In the genomic region with DNA sequence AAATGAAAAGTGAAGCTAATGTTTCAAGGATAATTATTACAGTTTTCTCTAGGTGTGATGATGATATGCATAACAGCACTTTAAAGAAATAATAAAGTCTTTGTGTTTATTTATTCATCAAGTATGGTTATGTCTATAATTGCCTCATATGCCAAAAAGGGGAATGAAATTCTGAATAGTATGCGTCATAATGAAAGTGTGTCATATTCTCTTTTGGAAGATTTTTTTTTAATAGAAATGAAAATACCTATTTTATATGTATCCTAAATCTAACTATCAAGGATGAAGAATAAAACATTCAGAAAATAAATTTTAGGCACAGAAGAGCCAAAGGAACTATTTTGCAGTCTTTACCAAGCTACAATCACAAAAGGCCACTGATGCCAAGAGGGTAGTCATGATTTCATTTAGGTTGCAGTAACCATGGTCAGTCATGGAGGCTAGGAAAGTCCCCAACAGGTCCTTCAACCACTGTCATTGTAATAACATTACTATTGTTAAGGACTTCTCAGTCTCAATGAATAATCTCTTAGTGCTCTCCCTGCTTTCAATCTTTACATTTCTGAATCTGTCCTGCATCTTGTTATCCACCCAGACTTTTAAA, we compare ENCODE assay signal across 24 cellular contexts.
A peak's percentile ranks its signal among the peaks of the same experiment; 100 is the strongest.
DNase-seq lines count a peak whose midpoint lies in the region; ATAC-seq, FAIRE-seq and TF ChIP-seq lines count a peak whose summit lies in the region.
"Had no signal": no experiment of that assay in that cellular context is flagged by ENCODE, and none has a peak within 500 bp of the region (broad histone marks: within the 10 kb centered on the region; RNA-seq: fewer than 3 reads in every experiment).

No MANE protein-coding gene starts in this region.

- no TSS peak for BruUV-seq in GM12878 (replicated peaks; lab: Mats Ljungman, UMichigan)

- intact Hi-C loops in GM12878 (cut with micrococcal nuclease; ENCODE audit: unreplicated experiment): no loop called here

- no peak overlapping the region for H3K4me3 ChIP-seq in GM12878
- H3K4me3 ChIP-seq: A549; BLaER1 treated with 17β-estradiol and CSF1 and Interleukin-3, amounts not matched to agents 10 nM and 100 nM; GM23338 had no signal

- H3K27ac ChIP-seq in GM12878 (ENCODE audit: control insufficient read depth, insufficient read depth): no peak overlapping the region
- H3K27ac ChIP-seq: A549; BLaER1 treated with 17β-estradiol and CSF1 and Interleukin-3, amounts not matched to agents 10 nM and 100 nM had no signal

- H4K20me1 ChIP-seq in GM12878 (ENCODE audit: control insufficient read depth, insufficient read depth): no peaks in the 10 kb centered on the region
- H4K20me1 ChIP-seq: BLaER1 treated with 17β-estradiol and CSF1 and Interleukin-3, amounts not matched to agents 10 nM and 100 nM had no signal

- H2AFZ ChIP-seq in GM12878 (ENCODE audit: control insufficient read depth, low read depth, low read length): no peak overlapping the region
- H2AFZ ChIP-seq: GM23338 had no signal

- TF ChIP-seq EP300 in GM12878 (IDR thresholded peaks at IDR 0.05; ENCODE audit: borderline replicate concordance in 1 of 2, control insufficient read depth in 1 of 2, low read depth in 2 of 2, low read length in 2 of 2): no peak; a peak in 1 of 4 replicates

- RAD21 ChIA-PET in GM12878 (lab: Charles Lee; ENCODE audit: unreplicated experiment): no interaction called here

- no peaks in the 10 kb centered on the region for H3K79me2 ChIP-seq in GM12878 (ENCODE audit: control insufficient read depth, insufficient read depth, low read length)

- H3K9me3 ChIP-seq in GM12878 (replicated peaks; ENCODE audit: control insufficient read depth, insufficient read depth, low read length): no peaks in the 10 kb centered on the region
- H3K9me3 ChIP-seq: BE2C had no signal

- SMC1A ChIA-PET in GM12878 (lab: Charles Lee; ENCODE audit: uncharacterized antibody, unreplicated experiment): interaction anchor here (1.3 kb wide), 1 partner anchor 9 kb away, joined by 3 read pairs; no protein-coding TSS in a partner anchor

- H3K4me2 ChIP-seq in GM12878 (ENCODE audit: control insufficient read depth, insufficient read depth): no peak overlapping the region
- H3K4me2 ChIP-seq: A549; BLaER1 treated with 17β-estradiol and CSF1 and Interleukin-3, amounts not matched to agents 10 nM and 100 nM; GM23338 had no signal

- no peak for TF ChIP-seq POLR2A in GM12878 (IDR thresholded peaks at IDR 0.05; ENCODE audit: low read depth, low read length)

- WGBS in GM12878 (ENCODE audit: insufficient coverage, insufficient replicate concordance, low lambda C conversion rate, missing lambda C conversion rate): 27% methylated on average over 1 of the region's 1 CpG

- TF ChIP-seq CTCF in GM12878 (IDR thresholded peaks at IDR 0.05 in 2 of 3, conservative IDR thresholded peaks at IDR 0.05 in 1 of 3; ENCODE audit: control insufficient read depth in 2 of 3, extremely low read depth in 1 of 3, insufficient read depth in 1 of 3, low read depth in 3 of 3, low read length in 3 of 3): no peak

- TF ChIP-seq RAD21 in GM12878 (IDR thresholded peaks at IDR 0.05; ENCODE audit: insufficient read depth, low read depth, low read length): no peak

- no peak for FAIRE-seq in GM12878 (lab: Jason Lieb, UNC)
- FAIRE-seq: A549, D721Med, GM12891, GM18507 had no signal

- H3K36me3 ChIP-seq in GM12878 (ENCODE audit: control insufficient read depth in 2 of 2, insufficient read depth in 2 of 2, low read length in 1 of 2): no peaks in the 10 kb centered on the region
- H3K36me3 ChIP-seq: BE2C; BLaER1 treated with 17β-estradiol and CSF1 and Interleukin-3, amounts not matched to agents 10 nM and 100 nM had no signal

- no peak for DNase-seq in GM12878 (ENCODE audit: low read depth, low spot score)
- DNase-seq in activated CD4-positive, alpha-beta T cell treated with anti-CD3 and anti-CD28 coated beads for 4 hours: no peak
- DNase-seq: 8988T; ACHN; AML-193; BE2C; CD4-positive, alpha-beta T cell; CD8-positive, alpha-beta memory T cell; DMS 273 treated with DMSO at 0.1 percent for 48 hours; DMS79; EL; GDM1; H9 had no signal

- in situ Hi-C loops in GM12878 (cut with MboI): no loop called here

- no peaks in the 10 kb centered on the region for H3K27me3 ChIP-seq in GM12878 (replicated peaks in 1 of 2; ENCODE audit: control insufficient read depth in 2 of 2, insufficient read depth in 2 of 2, low read length in 1 of 2)
- H3K27me3 ChIP-seq: BE2C; BLaER1 treated with 17β-estradiol and CSF1 and Interleukin-3, amounts not matched to agents 10 nM and 100 nM had no signal

- no peak overlapping the region for H3K9ac ChIP-seq in GM12878 (ENCODE audit: control insufficient read depth, insufficient read depth, low read length)
- H3K9ac ChIP-seq: BLaER1 treated with 17β-estradiol and CSF1 and Interleukin-3, amounts not matched to agents 10 nM and 100 nM had no signal

- ATAC-seq in GM18868 (IDR thresholded peaks at IDR 0.05; ENCODE audit: unreplicated experiment) (peak; percentile 70), HG03432 (IDR thresholded peaks at IDR 0.05; ENCODE audit: unreplicated experiment) (peak; percentile 56), GM12878 (peak; percentile 79), HG03342 (IDR thresholded peaks at IDR 0.05; ENCODE audit: unreplicated experiment) (no peak), GM18870 (IDR thresholded peaks at IDR 0.05; ENCODE audit: unreplicated experiment) (no peak)
- ATAC-seq: A549, GM23338, HCT116 had no signal

- H3K4me1 ChIP-seq in GM12878 (ENCODE audit: control insufficient read depth, insufficient read depth, low read length): no peaks in the 10 kb centered on the region
- H3K4me1 ChIP-seq: A549, BE2C had no signal

- CTCF ChIA-PET in GM12878 (lab: Yijun Ruan, JAX): no interaction called here

- POLR2A ChIA-PET in GM12878 (lab: Charles Lee): no interaction called here

TF ChIP-seq in GM12878, 131 proteins besides CTCF, POLR2A, EP300 and RAD21 (continues in another document):
- TF ChIP-seq KAT2A (conservative IDR thresholded peaks at IDR 0.05; ENCODE audit: control insufficient read depth, low read depth, low read length) (no peak), JUNB (IDR thresholded peaks at IDR 0.05) (peak; percentile 44), BACH1 (IDR thresholded peaks at IDR 0.05; ENCODE audit: borderline replicate concordance) (no peak), ATF7 (IDR thresholded peaks at IDR 0.05; ENCODE audit: low read depth) (peak; percentile 47; the same call in 1 of the 2 replicates), NFIC (IDR thresholded peaks at IDR 0.05; ENCODE audit: low read depth, low read length) (peak; percentile 19; the same call in 1 of the 2 replicates), SP1 (IDR thresholded peaks at IDR 0.05; ENCODE audit: low read depth, low read length) (no peak), TCF12 (IDR thresholded peaks at IDR 0.05; ENCODE audit: low read depth, low read length) (no peak), SIX5 (IDR thresholded peaks at IDR 0.05; ENCODE audit: low read depth, low read length, severe bottlenecking) (no peak), BMI1 (IDR thresholded peaks at IDR 0.05; ENCODE audit: borderline replicate concordance) (peak; percentile 55; the same call in 1 of the 2 replicates), NR2C2 (IDR thresholded peaks at IDR 0.05; ENCODE audit: borderline replicate concordance, control insufficient read depth, insufficient read length, low read depth) (no peak), POLR2AphosphoS2 (IDR thresholded peaks at IDR 0.05; ENCODE audit: low read depth, low read length) (no peak), ZNF622 (IDR thresholded peaks at IDR 0.05) (no peak), EGR1 (IDR thresholded peaks at IDR 0.05; ENCODE audit: borderline replicate concordance in 1 of 2, low read depth in 2 of 2, low read length in 2 of 2) (no peak), ZNF384 (IDR thresholded peaks at IDR 0.05; ENCODE audit: borderline replicate concordance, low read depth, low read length) (no peak)
- TF ChIP-seq, protein P1, sequence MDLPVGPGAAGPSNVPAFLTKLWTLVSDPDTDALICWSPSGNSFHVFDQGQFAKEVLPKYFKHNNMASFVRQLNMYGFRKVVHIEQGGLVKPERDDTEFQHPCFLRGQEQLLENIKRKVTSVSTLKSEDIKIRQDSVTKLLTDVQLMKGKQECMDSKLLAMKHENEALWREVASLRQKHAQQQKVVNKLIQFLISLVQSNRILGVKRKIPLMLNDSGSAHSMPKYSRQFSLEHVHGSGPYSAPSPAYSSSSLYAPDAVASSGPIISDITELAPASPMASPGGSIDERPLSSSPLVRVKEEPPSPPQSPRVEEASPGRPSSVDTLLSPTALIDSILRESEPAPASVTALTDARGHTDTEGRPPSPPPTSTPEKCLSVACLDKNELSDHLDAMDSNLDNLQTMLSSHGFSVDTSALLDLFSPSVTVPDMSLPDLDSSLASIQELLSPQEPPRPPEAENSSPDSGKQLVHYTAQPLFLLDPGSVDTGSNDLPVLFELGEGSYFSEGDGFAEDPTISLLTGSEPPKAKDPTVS (IDR thresholded peaks at IDR 0.05; ENCODE audit: low read depth, low read length): no peak
- TF ChIP-seq, protein P2, sequence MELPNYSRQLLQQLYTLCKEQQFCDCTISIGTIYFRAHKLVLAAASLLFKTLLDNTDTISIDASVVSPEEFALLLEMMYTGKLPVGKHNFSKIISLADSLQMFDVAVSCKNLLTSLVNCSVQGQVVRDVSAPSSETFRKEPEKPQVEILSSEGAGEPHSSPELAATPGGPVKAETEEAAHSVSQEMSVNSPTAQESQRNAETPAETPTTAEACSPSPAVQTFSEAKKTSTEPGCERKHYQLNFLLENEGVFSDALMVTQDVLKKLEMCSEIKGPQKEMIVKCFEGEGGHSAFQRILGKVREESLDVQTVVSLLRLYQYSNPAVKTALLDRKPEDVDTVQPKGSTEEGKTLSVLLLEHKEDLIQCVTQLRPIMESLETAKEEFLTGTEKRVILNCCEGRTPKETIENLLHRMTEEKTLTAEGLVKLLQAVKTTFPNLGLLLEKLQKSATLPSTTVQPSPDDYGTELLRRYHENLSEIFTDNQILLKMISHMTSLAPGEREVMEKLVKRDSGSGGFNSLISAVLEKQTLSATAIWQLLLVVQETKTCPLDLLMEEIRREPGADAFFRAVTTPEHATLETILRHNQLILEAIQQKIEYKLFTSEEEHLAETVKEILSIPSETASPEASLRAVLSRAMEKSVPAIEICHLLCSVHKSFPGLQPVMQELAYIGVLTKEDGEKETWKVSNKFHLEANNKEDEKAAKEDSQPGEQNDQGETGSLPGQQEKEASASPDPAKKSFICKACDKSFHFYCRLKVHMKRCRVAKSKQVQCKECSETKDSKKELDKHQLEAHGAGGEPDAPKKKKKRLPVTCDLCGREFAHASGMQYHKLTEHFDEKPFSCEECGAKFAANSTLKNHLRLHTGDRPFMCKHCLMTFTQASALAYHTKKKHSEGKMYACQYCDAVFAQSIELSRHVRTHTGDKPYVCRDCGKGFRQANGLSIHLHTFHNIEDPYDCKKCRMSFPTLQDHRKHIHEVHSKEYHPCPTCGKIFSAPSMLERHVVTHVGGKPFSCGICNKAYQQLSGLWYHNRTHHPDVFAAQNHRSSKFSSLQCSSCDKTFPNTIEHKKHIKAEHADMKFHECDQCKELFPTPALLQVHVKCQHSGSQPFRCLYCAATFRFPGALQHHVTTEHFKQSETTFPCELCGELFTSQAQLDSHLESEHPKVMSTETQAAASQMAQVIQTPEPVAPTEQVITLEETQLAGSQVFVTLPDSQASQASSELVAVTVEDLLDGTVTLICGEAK (IDR thresholded peaks at IDR 0.05; ENCODE audit: borderline replicate concordance): no peak

Comparison
In these comparisons a context has a peak if more than half of its experiments do, and no peak if none do; other contexts are left out.
1. ATAC-seq: peak in GM18868 (single experiment), HG03432 (single experiment) and GM12878 (single experiment); none in HG03342 (single experiment) and GM18870 (single experiment).